9 cellular contexts compared by ENCODE assay signal in genomic region chr5:132263548-132264261, GRCh38. TPM values are rescaled to one million over a fixed set of nuclear protein-coding genes. Genes with fewer than 3 reads are reported as not detected.
DNase-seq lines count a peak whose midpoint lies in the region; ATAC-seq and TF ChIP-seq lines count a peak whose summit lies in the region.
"Had no signal": no experiment of that assay in that cellular context is flagged by ENCODE, and none has a peak within 500 bp of the region (broad histone marks: within the 10 kb centered on the region; RNA-seq: fewer than 3 reads in every experiment).

No MANE protein-coding gene starts in this region.

- H3K4me1 ChIP-seq in BLaER1 treated with 17β-estradiol and CSF1 and Interleukin-3, amounts not matched to agents 10 nM and 100 nM, result peaks cover 10 to 44% (median 39%) of the 10 kb centered on the region in 10 experiments
- peaks cover 16% of the 10 kb centered on the region for H3K4me1 ChIP-seq in BE2C

- H3K4me3 Mint-ChIP-seq in endothelial cell (ENCODE audit: unreplicated experiment), result no peak overlapping the region

- H3K4me1 Mint-ChIP-seq in endothelial cell (ENCODE audit: unreplicated experiment), result peaks cover 27% of the 10 kb centered on the region

- no peak for ATAC-seq in GM18909 (IDR thresholded peaks at IDR 0.05; ENCODE audit: poor library complexity, unreplicated experiment)
- no peak for ATAC-seq in HG02970 (IDR thresholded peaks at IDR 0.05; ENCODE audit: low FRiP score, unreplicated experiment)

- peak overlapping the region; percentile 89 for H3K27ac Mint-ChIP-seq in endothelial cell (ENCODE audit: unreplicated experiment)

- peaks cover 4% of the 10 kb centered on the region for H3K36me3 Mint-ChIP-seq in endothelial cell (ENCODE audit: low read depth, unreplicated experiment)

- DNase-seq in MG63, result peak; percentile 100
- DNase-seq in endothelial cell (ENCODE audit: low spot score), result no peak
- peak; percentile 94 for DNase-seq in posterior vena cava (ENCODE audit: low spot score)
- no peak for DNase-seq in NCI-H82 (lab: John Stamatoyannopoulos, UW)
- no peak for DNase-seq in BE2C

- TF ChIP-seq CTCF in endothelial cell (IDR thresholded peaks at IDR 0.05; ENCODE audit: unreplicated experiment), result no peak
- no peak for TF ChIP-seq CTCF in BE2C (IDR thresholded peaks at IDR 0.05; ENCODE audit: low read depth, low read length)

- H3K4me3 ChIP-seq in BLaER1 treated with 17β-estradiol and CSF1 and Interleukin-3, amounts not matched to agents 10 nM and 100 nM, result no peak overlapping the region
- H3K4me3 ChIP-seq in MG63, result no peak overlapping the region
- H3K4me3 ChIP-seq in BE2C (ENCODE audit: low read depth, low read length), result no peak overlapping the region

- H3K27ac ChIP-seq in BLaER1 treated with 17β-estradiol and CSF1 and Interleukin-3, amounts not matched to agents 10 nM and 100 nM, result 0 out of 22 replicates have a peak overlapping the region, but pooled peaks of 2 of the 11 experiments have one; percentile 2 to 18

- H3K27me3 ChIP-seq in BLaER1 treated with 17β-estradiol and CSF1 and Interleukin-3, amounts not matched to agents 10 nM and 100 nM, result no peaks in the 10 kb centered on the region
- H3K27me3 ChIP-seq in MG63 (no peaks in the 10 kb centered on the region), BE2C (no peaks in the 10 kb centered on the region)

- no peaks in the 10 kb centered on the region for H3K9me3 ChIP-seq in BLaER1 treated with 17β-estradiol and CSF1 and Interleukin-3, amounts not matched to agents 10 nM and 100 nM (replicated peaks in 1 of 11)
- H3K9me3 ChIP-seq in MG63 (no peaks in the 10 kb centered on the region), BE2C (no peaks in the 10 kb centered on the region)

- intact Hi-C loops in posterior vena cava (cut with DNase I), result no loop called here

- H3K9me3 Mint-ChIP-seq in endothelial cell (ENCODE audit: unreplicated experiment), result no peaks in the 10 kb centered on the region

- no peaks in the 10 kb centered on the region for H3K36me3 ChIP-seq in BLaER1 treated with 17β-estradiol and CSF1 and Interleukin-3, amounts not matched to agents 10 nM and 100 nM
- peaks cover 66% of the 10 kb centered on the region for H3K36me3 ChIP-seq in MG63
- peaks cover 34% of the 10 kb centered on the region for H3K36me3 ChIP-seq in BE2C

- H3K9ac ChIP-seq in BLaER1 treated with 17β-estradiol and CSF1 and Interleukin-3, amounts not matched to agents 10 nM and 100 nM, result no peak overlapping the region

- H4K20me1 ChIP-seq in BLaER1 treated with 17β-estradiol and CSF1 and Interleukin-3, amounts not matched to agents 10 nM and 100 nM, result no peaks in the 10 kb centered on the region; a peak in 1 of 22 replicates

- H3K27me3 Mint-ChIP-seq in endothelial cell (ENCODE audit: unreplicated experiment), result peaks cover 14% of the 10 kb centered on the region

- H3K4me2 ChIP-seq in BLaER1 treated with 17β-estradiol and CSF1 and Interleukin-3, amounts not matched to agents 10 nM and 100 nM, result peak overlapping the region; percentile 29 to 68 (median 59); a peak in 21 of 22 replicates

RNA-seq across cellular contexts. Expression of gene PDLIM4, which starts 6.2 kb away (rescaled TPM):
- 71.1 and 130 TPM in 2 replicates for total RNA-seq in MG63 (2014; rRNA removed; shearing (Covaris generic); ENCODE audit: low replicate concordance)
- total RNA-seq in endothelial cell (ENCODE audit: unreplicated experiment) (8.5 TPM), posterior vena cava (10 to 100 TPM; 82.5 to 83.2 TPM)
- 101 TPM for polyA plus RNA-seq in BE2C (2012; ENCODE audit: insufficient read depth, insufficient read length, low read depth)
- polyA plus RNA-seq: neural cell had no signal

RNA-seq across cellular contexts. Expression of gene SLC22A4, which starts 30.5 kb away (rescaled TPM):
- total RNA-seq in MG63 (2014; rRNA removed; shearing (Covaris generic); ENCODE audit: low replicate concordance), result 0.03 and 0.35 TPM in 2 replicates
- 0.13 TPM for total RNA-seq in endothelial cell (ENCODE audit: unreplicated experiment)
- total RNA-seq in posterior vena cava, result 1 to 10 TPM; 2.5 to 3.1 TPM
- polyA plus RNA-seq in BE2C (2012; ENCODE audit: insufficient read depth, insufficient read length, low read depth), result 0.97 TPM

RNA-seq across cellular contexts. Expression of gene P4HA2, which starts 36.1 kb away (rescaled TPM):
- total RNA-seq in MG63 (2014; rRNA removed; shearing (Covaris generic); ENCODE audit: low replicate concordance), result 71.0 and 96.8 TPM in 2 replicates
- total RNA-seq in endothelial cell (ENCODE audit: unreplicated experiment) (9.9 TPM), posterior vena cava (10 to 100 TPM; 33.2 to 58.8 TPM)
- polyA plus RNA-seq in BE2C (2012; ENCODE audit: insufficient read depth, insufficient read length, low read depth), result 20.3 TPM

Comparison
In these comparisons a context has a peak if more than half of its experiments do, and no peak if none do; other contexts are left out.
1. DNase-seq: peak in MG63 (single experiment) and posterior vena cava (single experiment); none in endothelial cell (single experiment), NCI-H82 (single experiment) and BE2C (single experiment).